ENCODE assay signal across 8 cellular contexts in genomic region chr12:42144424-42145196, GRCh38. TPM values are rescaled to one million over a fixed set of nuclear protein-coding genes. Genes with fewer than 3 reads are reported as not detected.
DNase-seq lines count a peak whose midpoint lies in the region; ATAC-seq and TF ChIP-seq lines count a peak whose summit lies in the region.

Gene GXYLT1, minus strand, starts transcription at chr12:42144874. Its CDS starts 228 bp downstream, at chr12:42144646.

- DNase-seq in NCI-H1694 (lab: John Stamatoyannopoulos, UW) = peak; percentile 22
- DNase-seq in T-helper 2 cell = peak; percentile 57 to 85 (median 71)
- peak; percentile 66 to 94 for DNase-seq in ascending aorta (ENCODE audit: low spot score in 2 of 2)
- peak; percentile 95 to 98 (median 98) for DNase-seq in right cardiac atrium
- peak; percentile 91 for DNase-seq in putamen (ENCODE audit: low spot score)
- DNase-seq in uterus = peak; percentile 85 to 89

- no peak for TF ChIP-seq CTCF in ascending aorta (IDR thresholded peaks at IDR 0.05)
- TF ChIP-seq CTCF in uterus (IDR thresholded peaks at IDR 0.05) = peak in 2 of 4 experiments; percentile 25 to 28

- peak within 1 kb of the TSS; percentile 87 to 91 for H3K4me3 ChIP-seq in ascending aorta
- peak within 1 kb of the TSS; percentile 79 for H3K4me3 ChIP-seq in right cardiac atrium (ENCODE audit: low read length)
- H3K4me3 ChIP-seq in uterus = peak within 1 kb of the TSS; percentile 40 to 81

- peak; percentile 57 to 87 for TF ChIP-seq POLR2A in uterus (IDR thresholded peaks at IDR 0.05)

- ATAC-seq in GM18498 (IDR thresholded peaks at IDR 0.05; ENCODE audit: unreplicated experiment) = peak; percentile 94
- peak; percentile 87 for ATAC-seq in HG02884 (IDR thresholded peaks at IDR 0.05; ENCODE audit: unreplicated experiment)
- peak; percentile 99 for ATAC-seq in right cardiac atrium

- H3K27me3 ChIP-seq in ascending aorta (no peaks in the 10 kb centered on the region), right cardiac atrium (ENCODE audit: control insufficient read depth, insufficient read depth) (no peaks in the 10 kb centered on the region), uterus (no peaks in the 10 kb centered on the region)

- no peaks in the 10 kb centered on the region for H3K36me3 ChIP-seq in ascending aorta
- H3K36me3 ChIP-seq in uterus = no peaks in the 10 kb centered on the region

- under 1% methylated on average over 103 of the region's 104 CpGs for WGBS in right cardiac atrium

- H3K9me3 ChIP-seq in ascending aorta (no peaks in the 10 kb centered on the region), right cardiac atrium (ENCODE audit: control insufficient read depth, low read length) (no peaks in the 10 kb centered on the region), uterus (no peaks in the 10 kb centered on the region)

- intact Hi-C loops in ascending aorta (cut with DNase I) (loop anchor here (1.0 to 5.0 kb wide), 2 partner anchors 14 to 443 kb away; partner anchors contain the start of gene PRICKLE1), right cardiac atrium (cut with DNase I) (loop anchor here in 2 of 4 donors (5.0 to 10.0 kb wide), 2 partner anchors 88 to 90 kb away; partner anchors contain the start of gene YAF2 (in 1 of the 2)), uterus (cut with DNase I; ENCODE audit: low total_unique reads) (no loop called here)

- H3K27ac ChIP-seq in ascending aorta (peak within 1 kb of the TSS; percentile 73 to 92), right cardiac atrium (ENCODE audit: low read length) (peak within 1 kb of the TSS; percentile 39), uterus (peak within 1 kb of the TSS; percentile 81 to 86)

- peaks cover 3 to 8% of the 10 kb centered on the region in 2 donors for H3K4me1 ChIP-seq in ascending aorta
- no peaks in the 10 kb centered on the region for H3K4me1 ChIP-seq in right cardiac atrium (ENCODE audit: control insufficient read depth, insufficient read depth, low read length)
- H3K4me1 ChIP-seq in uterus = no peaks in the 10 kb centered on the region

RNA-seq across cellular contexts. Expression of gene GXYLT1, which starts in this region (rescaled TPM):
- 12.3 TPM for total RNA-seq in ascending aorta
- total RNA-seq in right cardiac atrium = 1 to 10 TPM; 5.7 to 8.2 (median 6.2) TPM
- 2.0 TPM for polyA plus RNA-seq in right cardiac atrium
- total RNA-seq in uterus = 10 to 100 TPM; 11.3 to 36.2 (median 15.5) TPM

Comparison
In these comparisons a context has a peak if more than half of its experiments do, and no peak if none do; other contexts are left out.
1. Peak in every context shown above with its lines: DNase-seq, ATAC-seq, H3K4me3 ChIP-seq and H3K27ac ChIP-seq.
2. DNase-seq: peak in every context shown above with its lines; median percentile 98 in right cardiac atrium; 91 in putamen; 87 in uterus; 80 in ascending aorta; 71 in T-helper 2 cell; 22 in NCI-H1694.